Comparison of ENCODE assay signal across 1 cellular context in genomic region chr1:44637590-44638411, GRCh38.
A peak's percentile ranks its signal among the peaks of the same experiment; 100 is the strongest.
TF ChIP-seq lines count a peak whose summit lies in the region.

No MANE protein-coding gene starts in this region.

TF ChIP-seq in K562, 482 proteins besides CTCF, POLR2A, EP300 and RAD21 (continues in another document):
- no peak for TF ChIP-seq SREBF2 (CRISPR knock-in tag; IDR thresholded peaks at IDR 0.05)
- TF ChIP-seq IRF2 (CRISPR knock-in tag; IDR thresholded peaks at IDR 0.05): no peak
- TF ChIP-seq PML (IDR thresholded peaks at IDR 0.05; ENCODE audit: low read length): peak; percentile 57; the same call in 1 of the 2 replicates
- TF ChIP-seq, protein P1, sequence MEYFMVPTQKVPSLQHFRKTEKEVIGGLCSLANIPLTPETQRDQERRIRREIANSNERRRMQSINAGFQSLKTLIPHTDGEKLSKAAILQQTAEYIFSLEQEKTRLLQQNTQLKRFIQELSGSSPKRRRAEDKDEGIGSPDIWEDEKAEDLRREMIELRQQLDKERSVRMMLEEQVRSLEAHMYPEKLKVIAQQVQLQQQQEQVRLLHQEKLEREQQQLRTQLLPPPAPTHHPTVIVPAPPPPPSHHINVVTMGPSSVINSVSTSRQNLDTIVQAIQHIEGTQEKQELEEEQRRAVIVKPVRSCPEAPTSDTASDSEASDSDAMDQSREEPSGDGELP (CRISPR knock-in tag; IDR thresholded peaks at IDR 0.05; ENCODE audit: borderline replicate concordance): peak; percentile 80; the same call in 1 of the 2 replicates
- TF ChIP-seq MYNN (IDR thresholded peaks at IDR 0.05): peak; percentile 79; the same call in 1 of the 2 replicates
- TF ChIP-seq MYNN (CRISPR knock-in tag; IDR thresholded peaks at IDR 0.05): no peak
- TF ChIP-seq PTRF (tag; IDR thresholded peaks at IDR 0.05): no peak
- peak; percentile 90 for TF ChIP-seq ARID1B (IDR thresholded peaks at IDR 0.05)
- TF ChIP-seq ETV6 (IDR thresholded peaks at IDR 0.05; ENCODE audit: borderline replicate concordance in 1 of 2, low read depth in 2 of 2, low read length in 1 of 2): no peak
- no peak for TF ChIP-seq ETV6 (CRISPR knock-in tag; IDR thresholded peaks at IDR 0.05; ENCODE audit: borderline replicate concordance)
- TF ChIP-seq ZKSCAN8 (CRISPR knock-in tag; IDR thresholded peaks at IDR 0.05): no peak
- no peak for TF ChIP-seq ZNF318 (IDR thresholded peaks at IDR 0.05; ENCODE audit: borderline replicate concordance in 1 of 2, low read depth in 1 of 2)
- no peak for TF ChIP-seq STAG1 (CRISPR knock-in tag; IDR thresholded peaks at IDR 0.05; ENCODE audit: borderline replicate concordance)
- TF ChIP-seq NR2C1 (IDR thresholded peaks at IDR 0.05): no peak
- TF ChIP-seq NR2C1 (tag; IDR thresholded peaks at IDR 0.05): no peak
- TF ChIP-seq, protein P2, sequence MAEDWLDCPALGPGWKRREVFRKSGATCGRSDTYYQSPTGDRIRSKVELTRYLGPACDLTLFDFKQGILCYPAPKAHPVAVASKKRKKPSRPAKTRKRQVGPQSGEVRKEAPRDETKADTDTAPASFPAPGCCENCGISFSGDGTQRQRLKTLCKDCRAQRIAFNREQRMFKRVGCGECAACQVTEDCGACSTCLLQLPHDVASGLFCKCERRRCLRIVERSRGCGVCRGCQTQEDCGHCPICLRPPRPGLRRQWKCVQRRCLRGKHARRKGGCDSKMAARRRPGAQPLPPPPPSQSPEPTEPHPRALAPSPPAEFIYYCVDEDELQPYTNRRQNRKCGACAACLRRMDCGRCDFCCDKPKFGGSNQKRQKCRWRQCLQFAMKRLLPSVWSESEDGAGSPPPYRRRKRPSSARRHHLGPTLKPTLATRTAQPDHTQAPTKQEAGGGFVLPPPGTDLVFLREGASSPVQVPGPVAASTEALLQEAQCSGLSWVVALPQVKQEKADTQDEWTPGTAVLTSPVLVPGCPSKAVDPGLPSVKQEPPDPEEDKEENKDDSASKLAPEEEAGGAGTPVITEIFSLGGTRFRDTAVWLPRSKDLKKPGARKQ (CRISPR knock-in tag; IDR thresholded peaks at IDR 0.05): no peak
- TF ChIP-seq KLF1 (tag; IDR thresholded peaks at IDR 0.05): no peak
- TF ChIP-seq ETS2 (tag; IDR thresholded peaks at IDR 0.05; ENCODE audit: borderline replicate concordance, poor library complexity, severe bottlenecking): no peak
- TF ChIP-seq MAZ (CRISPR knock-in tag; conservative IDR thresholded peaks at IDR 0.05 in 1 of 2, IDR thresholded peaks at IDR 0.05 in 1 of 2): peak in 1 of 2 experiments; percentile 56; a peak in 2 of 4 replicates
- TF ChIP-seq, protein P3, sequence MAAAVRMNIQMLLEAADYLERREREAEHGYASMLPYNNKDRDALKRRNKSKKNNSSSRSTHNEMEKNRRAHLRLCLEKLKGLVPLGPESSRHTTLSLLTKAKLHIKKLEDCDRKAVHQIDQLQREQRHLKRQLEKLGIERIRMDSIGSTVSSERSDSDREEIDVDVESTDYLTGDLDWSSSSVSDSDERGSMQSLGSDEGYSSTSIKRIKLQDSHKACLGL (CRISPR knock-in tag; IDR thresholded peaks at IDR 0.05; ENCODE audit: borderline replicate concordance, poor library complexity, severe bottlenecking): no peak
- TF ChIP-seq, protein P4, sequence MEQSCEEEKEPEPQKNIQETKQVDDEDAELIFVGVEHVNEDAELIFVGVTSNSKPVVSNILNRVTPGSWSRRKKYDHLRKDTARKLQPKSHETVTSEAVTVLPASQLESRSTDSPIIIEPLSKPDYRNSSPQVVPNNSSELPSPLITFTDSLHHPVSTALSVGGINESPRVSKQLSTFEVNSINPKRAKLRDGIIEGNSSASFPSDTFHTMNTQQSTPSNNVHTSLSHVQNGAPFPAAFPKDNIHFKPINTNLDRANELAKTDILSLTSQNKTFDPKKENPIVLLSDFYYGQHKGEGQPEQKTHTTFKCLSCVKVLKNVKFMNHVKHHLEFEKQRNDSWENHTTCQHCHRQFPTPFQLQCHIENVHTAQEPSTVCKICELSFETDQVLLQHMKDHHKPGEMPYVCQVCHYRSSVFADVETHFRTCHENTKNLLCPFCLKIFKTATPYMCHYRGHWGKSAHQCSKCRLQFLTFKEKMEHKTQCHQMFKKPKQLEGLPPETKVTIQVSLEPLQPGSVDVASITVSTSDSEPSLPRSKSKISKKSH (CRISPR knock-in tag; IDR thresholded peaks at IDR 0.05): no peak
- no peak for TF ChIP-seq SETDB1 (IDR thresholded peaks at IDR 0.05; ENCODE audit: low read length)
- peak; percentile 21; the same call in 1 of the 2 replicates for TF ChIP-seq CREM (IDR thresholded peaks at IDR 0.05; ENCODE audit: low read depth)
- TF ChIP-seq ZFX (CRISPR knock-in tag; IDR thresholded peaks at IDR 0.05): peak; percentile 34
- peak; percentile 82 for TF ChIP-seq MAX (CRISPR knock-in tag; IDR thresholded peaks at IDR 0.05)
- no peak for TF ChIP-seq KAT8 (IDR thresholded peaks at IDR 0.05; ENCODE audit: low read depth)
- no peak for TF ChIP-seq SMARCA5 (IDR thresholded peaks at IDR 0.05)
- no peak for TF ChIP-seq RFX7 (CRISPR knock-in tag; IDR thresholded peaks at IDR 0.05)
- peak; percentile 57 for TF ChIP-seq DACH1 (IDR thresholded peaks at IDR 0.05; ENCODE audit: partially characterized antibody)
- TF ChIP-seq, protein P5, sequence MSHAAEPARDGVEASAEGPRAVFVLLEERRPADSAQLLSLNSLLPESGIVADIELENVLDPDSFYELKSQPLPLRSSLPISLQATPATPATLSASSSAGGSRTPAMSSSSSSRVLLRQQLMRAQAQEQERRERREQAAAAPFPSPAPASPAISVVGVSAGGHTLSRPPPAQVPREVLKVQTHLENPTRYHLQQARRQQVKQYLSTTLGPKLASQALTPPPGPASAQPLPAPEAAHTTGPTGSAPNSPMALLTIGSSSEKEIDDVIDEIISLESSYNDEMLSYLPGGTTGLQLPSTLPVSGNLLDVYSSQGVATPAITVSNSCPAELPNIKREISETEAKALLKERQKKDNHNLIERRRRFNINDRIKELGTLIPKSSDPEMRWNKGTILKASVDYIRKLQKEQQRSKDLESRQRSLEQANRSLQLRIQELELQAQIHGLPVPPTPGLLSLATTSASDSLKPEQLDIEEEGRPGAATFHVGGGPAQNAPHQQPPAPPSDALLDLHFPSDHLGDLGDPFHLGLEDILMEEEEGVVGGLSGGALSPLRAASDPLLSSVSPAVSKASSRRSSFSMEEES (CRISPR knock-in tag; IDR thresholded peaks at IDR 0.05): no peak
- TF ChIP-seq SREBF1 (IDR thresholded peaks at IDR 0.05; ENCODE audit: borderline replicate concordance, low read depth, low read length): no peak
- peak; percentile 77; the same call in 1 of the 2 replicates for TF ChIP-seq BCOR (IDR thresholded peaks at IDR 0.05)
- TF ChIP-seq MNT (conservative IDR thresholded peaks at IDR 0.05): peak; percentile 55 to 85
- no peak for TF ChIP-seq RBM34 (IDR thresholded peaks at IDR 0.05; ENCODE audit: borderline replicate concordance, insufficient read depth, low read length)
- no peak for TF ChIP-seq TAF15 (IDR thresholded peaks at IDR 0.05; ENCODE audit: low read depth, low read length)
- TF ChIP-seq PHF8 (IDR thresholded peaks at IDR 0.05; ENCODE audit: borderline replicate concordance, low read length): no peak
- no peak for TF ChIP-seq ATF7 (IDR thresholded peaks at IDR 0.05)
- TF ChIP-seq STAT5A (IDR thresholded peaks at IDR 0.05; ENCODE audit: borderline replicate concordance, low read length): peak; percentile 63; the same call in 1 of the 2 replicates
- TF ChIP-seq ZNF212 (CRISPR knock-in tag; IDR thresholded peaks at IDR 0.05): no peak
- peak; percentile 39; the same call in 1 of the 2 replicates for TF ChIP-seq RNF2 (IDR thresholded peaks at IDR 0.05)
- no peak for TF ChIP-seq PHB (CRISPR knock-in tag; IDR thresholded peaks at IDR 0.05)
